28 cellular contexts compared by ENCODE assay signal in genomic region chr1:41999884-42000283, GRCh38.
"Had no signal": no experiment of that assay in that cellular context is flagged by ENCODE, and none has a peak within 500 bp of the region (broad histone marks: within the 10 kb centered on the region; RNA-seq: fewer than 3 reads in every experiment).

No MANE protein-coding gene starts in this region.

- H3K36me3 ChIP-seq: stomach, suprapubic skin, thoracic aorta, thyroid gland, tibial artery, tibial nerve, transverse colon, upper lobe of left lung, upper lobe of right lung, uterus, vagina had no signal

- H3K4me3 Mint-ChIP-seq: stimulated activated effector memory CD8-positive, alpha-beta T cell treated with anti-CD3 and anti-CD28 coated beads, Interleukin-12 subunit alpha, Interleukin-12 subunit beta, amount 100 ng/mL, for 72 hours; stimulated activated memory B cell treated with anti-CD40 and anti-IgM and Interleukin-4, amounts not matched to agents 10 μg/mL and 1 μg/mL and 100 μg/mL, for 72 hours; stimulated activated naive B cell treated with anti-CD40 and anti-IgM and Interleukin-4, amounts not matched to agents 10 μg/mL and 1 μg/mL and 100 μg/mL, for 72 hours; stimulated activated naive CD8-positive, alpha-beta T cell treated with anti-CD3 and anti-CD28 coated beads, Interleukin-15, amount 100 ng/mL, for 72 hours; stimulated activated naive CD8-positive, alpha-beta T cell treated with anti-CD3 and anti-CD28 coated beads, Interleukin-15, Interleukin-2, amounts not matched to agents 100 ng/mL and 50 ng/mL, for 24 hours; type B pancreatic cell had no signal

- H3K27ac Mint-ChIP-seq: stimulated activated effector memory CD8-positive, alpha-beta T cell treated with anti-CD3 and anti-CD28 coated beads, Interleukin-12 subunit alpha, Interleukin-12 subunit beta, amount 100 ng/mL, for 72 hours; stimulated activated memory B cell treated with anti-CD40 and anti-IgM and Interleukin-4, amounts not matched to agents 10 μg/mL and 1 μg/mL and 100 μg/mL, for 72 hours; stimulated activated naive B cell treated with anti-CD40 and anti-IgM and Interleukin-4, amounts not matched to agents 10 μg/mL and 1 μg/mL and 100 μg/mL, for 72 hours; stimulated activated naive CD8-positive, alpha-beta T cell treated with anti-CD3 and anti-CD28 coated beads, Interleukin-15, amount 100 ng/mL, for 72 hours; stimulated activated naive CD8-positive, alpha-beta T cell treated with anti-CD3 and anti-CD28 coated beads, Interleukin-15, Interleukin-2, amounts not matched to agents 100 ng/mL and 50 ng/mL, for 24 hours; type B pancreatic cell had no signal

- H3K4me3 ChIP-seq: stomach, suprapubic skin, testis, thoracic aorta, thyroid gland, tibial artery, tibial nerve, transverse colon, upper lobe of left lung, upper lobe of right lung, uterus, vagina had no signal

- ATAC-seq: stimulated activated effector memory CD8-positive, alpha-beta T cell treated with anti-CD3 and anti-CD28 coated beads, Interleukin-12 subunit alpha, Interleukin-12 subunit beta, amount 100 ng/mL, for 72 hours; stimulated activated memory B cell treated with anti-CD40 and anti-IgM and Interleukin-4, amounts not matched to agents 10 μg/mL and 1 μg/mL and 100 μg/mL, for 72 hours; stimulated activated naive B cell treated with anti-CD40 and anti-IgM and Interleukin-4, amounts not matched to agents 10 μg/mL and 1 μg/mL and 100 μg/mL, for 72 hours; stimulated activated naive CD8-positive, alpha-beta T cell treated with anti-CD3 and anti-CD28 coated beads, Interleukin-15, amount 100 ng/mL, for 72 hours; stimulated activated naive CD8-positive, alpha-beta T cell treated with anti-CD3 and anti-CD28 coated beads, Interleukin-15, Interleukin-2, amounts not matched to agents 100 U/mL and 50 U/mL, for 24 hours; upper lobe of right lung had no signal

- H3K9me3 Mint-ChIP-seq: stimulated activated memory B cell treated with anti-CD40 and anti-IgM and Interleukin-4, amounts not matched to agents 10 μg/mL and 1 μg/mL and 100 μg/mL, for 72 hours; stimulated activated naive B cell treated with anti-CD40 and anti-IgM and Interleukin-4, amounts not matched to agents 10 μg/mL and 1 μg/mL and 100 μg/mL, for 72 hours; type B pancreatic cell had no signal

- H3K36me3 Mint-ChIP-seq: stimulated activated effector memory CD8-positive, alpha-beta T cell treated with anti-CD3 and anti-CD28 coated beads, Interleukin-12 subunit alpha, Interleukin-12 subunit beta, amount 100 ng/mL, for 72 hours; stimulated activated memory B cell treated with anti-CD40 and anti-IgM and Interleukin-4, amounts not matched to agents 10 μg/mL and 1 μg/mL and 100 μg/mL, for 72 hours; stimulated activated naive B cell treated with anti-CD40 and anti-IgM and Interleukin-4, amounts not matched to agents 10 μg/mL and 1 μg/mL and 100 μg/mL, for 72 hours; type B pancreatic cell had no signal

- H3K9me3 ChIP-seq: stomach, suprapubic skin, testis, thoracic aorta, thyroid gland, tibial artery, tibial nerve, transverse colon, upper lobe of left lung, upper lobe of right lung, uterus, vagina had no signal

- DNase-seq: stimulated activated CD4-positive, alpha-beta T cell treated with anti-CD3 and anti-CD28 coated beads, Interleukin-2, amount 100 ng/mL, for 48 hours; stimulated activated CD4-positive, alpha-beta T cell treated with anti-CD3 and anti-CD28 coated beads, Interleukin-4, amount 100 ng/mL, for 1 hour; stimulated activated CD4-positive, alpha-beta T cell treated with anti-CD3 and anti-CD28 coated beads, Interleukin-4, amount 100 ng/mL, for 24 hours; stimulated activated CD4-positive, alpha-beta T cell treated with anti-CD3 and anti-CD28 coated beads, Interleukin-4, amount 100 ng/mL, for 4 hours; stimulated activated CD8-positive, alpha-beta memory T cell treated with anti-CD3 and anti-CD28 coated beads, Interleukin-4, amount 100 ng/mL, for 48 hours; stimulated activated naive B cell treated with anti-CD40 and anti-IgM and Interleukin-4, amounts not matched to agents 10 μg/mL and 1 μg/mL and 100 μg/mL, for 72 hours; stimulated activated naive CD4-positive, alpha-beta T cell; stimulated activated naive CD4-positive, alpha-beta T cell treated with Interleukin-2 at 50 U/mL for 16 hours; stimulated activated naive CD8-positive, alpha-beta T cell treated with anti-CD3 and anti-CD28 coated beads, Interleukin-15, amount 100 ng/mL, for 72 hours; stimulated activated naive CD8-positive, alpha-beta T cell treated with anti-CD3 and anti-CD28 coated beads, Interleukin-15, Interleukin-2, amounts not matched to agents 100 U/mL and 50 U/mL, for 24 hours; stomach; substantia nigra; testis; thyroid gland; tibial artery; transverse colon; trophoblast cell; upper lobe of left lung; upper lobe of right lung; uterus had no signal

- H3K27me3 Mint-ChIP-seq: stimulated activated naive B cell treated with anti-CD40 and anti-IgM and Interleukin-4, amounts not matched to agents 10 μg/mL and 1 μg/mL and 100 μg/mL, for 72 hours; stimulated activated naive CD8-positive, alpha-beta T cell treated with anti-CD3 and anti-CD28 coated beads, Interleukin-15, amount 100 ng/mL, for 72 hours; stimulated activated naive CD8-positive, alpha-beta T cell treated with anti-CD3 and anti-CD28 coated beads, Interleukin-15, Interleukin-2, amounts not matched to agents 100 ng/mL and 50 ng/mL, for 24 hours; type B pancreatic cell had no signal

- H3K27me3 ChIP-seq: stomach, suprapubic skin, testis, thyroid gland, tibial artery, tibial nerve, transverse colon, upper lobe of left lung, upper lobe of right lung, uterus, vagina had no signal

- H3K4me1 Mint-ChIP-seq: stimulated activated memory B cell treated with anti-CD40 and anti-IgM and Interleukin-4, amounts not matched to agents 10 μg/mL and 1 μg/mL and 100 μg/mL, for 72 hours had no signal

- H3K27ac ChIP-seq: stomach, suprapubic skin, testis, thoracic aorta, thyroid gland, tibial artery, tibial nerve, transverse colon, upper lobe of left lung, upper lobe of right lung, uterus, vagina had no signal

- H3K4me1 ChIP-seq: stomach, suprapubic skin, testis, tibial artery, tibial nerve, transverse colon, upper lobe of right lung, uterus, vagina had no signal
